In the genomic region with DNA sequence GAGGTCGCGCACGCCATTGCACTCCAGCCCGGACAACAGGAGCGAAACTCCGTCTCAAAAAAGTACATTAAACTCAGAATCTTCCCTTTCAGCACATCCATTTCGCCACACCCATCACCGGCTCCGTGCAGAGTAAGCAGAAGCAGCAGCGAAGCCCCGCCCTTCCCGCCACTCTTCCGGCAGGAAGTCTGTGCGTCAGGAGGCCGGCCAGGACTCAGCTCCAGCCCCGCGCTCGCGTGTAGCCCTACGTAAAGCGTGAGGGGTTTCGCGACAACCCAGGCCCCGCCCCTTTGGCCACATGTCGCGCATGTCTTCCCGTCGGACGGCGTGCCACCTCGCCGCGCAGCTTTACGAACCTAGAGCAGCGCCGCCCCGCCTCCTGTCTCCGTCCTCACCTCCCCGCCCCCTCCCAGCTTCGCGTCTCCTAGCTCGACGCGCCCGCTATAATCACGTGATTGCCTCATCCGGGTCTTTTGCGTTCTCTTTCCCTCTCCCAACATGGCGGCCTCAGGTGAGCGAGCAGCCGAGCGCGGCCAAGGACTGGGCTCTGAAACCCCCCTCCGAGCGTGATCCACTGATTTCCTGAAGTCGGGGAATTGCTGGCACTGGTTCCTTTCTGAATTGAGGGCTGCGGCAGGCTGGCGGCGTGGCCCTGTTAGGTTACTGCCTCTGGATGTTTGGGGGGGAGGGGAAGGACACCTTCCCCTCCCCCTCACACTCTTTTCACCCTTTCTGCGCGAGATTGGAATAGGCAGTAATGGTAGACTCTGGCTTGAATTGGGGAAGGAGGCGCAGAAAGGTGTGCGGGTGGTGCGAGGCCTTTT, we compare ENCODE assay signal across 1 cellular context.
A peak's percentile ranks its signal among the peaks of the same experiment; 100 is the strongest.
TF ChIP-seq lines count a peak whose summit lies in the region.

A gene with protein sequence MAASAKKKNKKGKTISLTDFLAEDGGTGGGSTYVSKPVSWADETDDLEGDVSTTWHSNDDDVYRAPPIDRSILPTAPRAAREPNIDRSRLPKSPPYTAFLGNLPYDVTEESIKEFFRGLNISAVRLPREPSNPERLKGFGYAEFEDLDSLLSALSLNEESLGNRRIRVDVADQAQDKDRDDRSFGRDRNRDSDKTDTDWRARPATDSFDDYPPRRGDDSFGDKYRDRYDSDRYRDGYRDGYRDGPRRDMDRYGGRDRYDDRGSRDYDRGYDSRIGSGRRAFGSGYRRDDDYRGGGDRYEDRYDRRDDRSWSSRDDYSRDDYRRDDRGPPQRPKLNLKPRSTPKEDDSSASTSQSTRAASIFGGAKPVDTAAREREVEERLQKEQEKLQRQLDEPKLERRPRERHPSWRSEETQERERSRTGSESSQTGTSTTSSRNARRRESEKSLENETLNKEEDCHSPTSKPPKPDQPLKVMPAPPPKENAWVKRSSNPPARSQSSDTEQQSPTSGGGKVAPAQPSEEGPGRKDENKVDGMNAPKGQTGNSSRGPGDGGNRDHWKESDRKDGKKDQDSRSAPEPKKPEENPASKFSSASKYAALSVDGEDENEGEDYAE (plus strand): TSS at position 471 of the 824 bp plus-strand sequence. CDS start 28 bp downstream, at position 499.

TF ChIP-seq in HepG2, 621 proteins besides CTCF, POLR2A, EP300 and RAD21 (continued from another document and continues in another):
- TF ChIP-seq, protein P1, sequence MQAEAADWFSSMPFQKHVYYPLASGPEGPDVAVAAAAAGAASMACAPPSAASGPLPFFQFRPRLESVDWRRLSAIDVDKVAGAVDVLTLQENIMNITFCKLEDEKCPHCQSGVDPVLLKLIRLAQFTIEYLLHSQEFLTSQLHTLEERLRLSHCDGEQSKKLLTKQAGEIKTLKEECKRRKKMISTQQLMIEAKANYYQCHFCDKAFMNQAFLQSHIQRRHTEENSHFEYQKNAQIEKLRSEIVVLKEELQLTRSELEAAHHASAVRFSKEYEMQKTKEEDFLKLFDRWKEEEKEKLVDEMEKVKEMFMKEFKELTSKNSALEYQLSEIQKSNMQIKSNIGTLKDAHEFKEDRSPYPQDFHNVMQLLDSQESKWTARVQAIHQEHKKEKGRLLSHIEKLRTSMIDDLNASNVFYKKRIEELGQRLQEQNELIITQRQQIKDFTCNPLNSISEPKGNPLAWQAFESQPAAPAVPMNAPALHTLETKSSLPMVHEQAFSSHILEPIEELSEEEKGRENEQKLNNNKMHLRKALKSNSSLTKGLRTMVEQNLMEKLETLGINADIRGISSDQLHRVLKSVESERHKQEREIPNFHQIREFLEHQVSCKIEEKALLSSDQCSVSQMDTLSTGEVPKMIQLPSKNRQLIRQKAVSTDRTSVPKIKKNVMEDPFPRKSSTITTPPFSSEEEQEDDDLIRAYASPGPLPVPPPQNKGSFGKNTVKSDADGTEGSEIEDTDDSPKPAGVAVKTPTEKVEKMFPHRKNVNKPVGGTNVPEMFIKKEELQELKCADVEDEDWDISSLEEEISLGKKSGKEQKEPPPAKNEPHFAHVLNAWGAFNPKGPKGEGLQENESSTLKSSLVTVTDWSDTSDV (CRISPR knock-in tag; IDR thresholded peaks at IDR 0.05): no peak
- TF ChIP-seq, protein P2, sequence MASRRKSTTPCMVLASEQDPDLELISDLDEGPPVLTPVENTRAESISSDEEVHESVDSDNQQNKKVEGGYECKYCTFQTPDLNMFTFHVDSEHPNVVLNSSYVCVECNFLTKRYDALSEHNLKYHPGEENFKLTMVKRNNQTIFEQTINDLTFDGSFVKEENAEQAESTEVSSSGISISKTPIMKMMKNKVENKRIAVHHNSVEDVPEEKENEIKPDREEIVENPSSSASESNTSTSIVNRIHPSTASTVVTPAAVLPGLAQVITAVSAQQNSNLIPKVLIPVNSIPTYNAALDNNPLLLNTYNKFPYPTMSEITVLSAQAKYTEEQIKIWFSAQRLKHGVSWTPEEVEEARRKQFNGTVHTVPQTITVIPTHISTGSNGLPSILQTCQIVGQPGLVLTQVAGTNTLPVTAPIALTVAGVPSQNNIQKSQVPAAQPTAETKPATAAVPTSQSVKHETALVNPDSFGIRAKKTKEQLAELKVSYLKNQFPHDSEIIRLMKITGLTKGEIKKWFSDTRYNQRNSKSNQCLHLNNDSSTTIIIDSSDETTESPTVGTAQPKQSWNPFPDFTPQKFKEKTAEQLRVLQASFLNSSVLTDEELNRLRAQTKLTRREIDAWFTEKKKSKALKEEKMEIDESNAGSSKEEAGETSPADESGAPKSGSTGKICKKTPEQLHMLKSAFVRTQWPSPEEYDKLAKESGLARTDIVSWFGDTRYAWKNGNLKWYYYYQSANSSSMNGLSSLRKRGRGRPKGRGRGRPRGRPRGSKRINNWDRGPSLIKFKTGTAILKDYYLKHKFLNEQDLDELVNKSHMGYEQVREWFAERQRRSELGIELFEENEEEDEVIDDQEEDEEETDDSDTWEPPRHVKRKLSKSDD (CRISPR knock-in tag; IDR thresholded peaks at IDR 0.05; ENCODE audit: low read depth): peak; percentile 91; the same call in 1 of the 2 replicates
- TF ChIP-seq, protein P3, sequence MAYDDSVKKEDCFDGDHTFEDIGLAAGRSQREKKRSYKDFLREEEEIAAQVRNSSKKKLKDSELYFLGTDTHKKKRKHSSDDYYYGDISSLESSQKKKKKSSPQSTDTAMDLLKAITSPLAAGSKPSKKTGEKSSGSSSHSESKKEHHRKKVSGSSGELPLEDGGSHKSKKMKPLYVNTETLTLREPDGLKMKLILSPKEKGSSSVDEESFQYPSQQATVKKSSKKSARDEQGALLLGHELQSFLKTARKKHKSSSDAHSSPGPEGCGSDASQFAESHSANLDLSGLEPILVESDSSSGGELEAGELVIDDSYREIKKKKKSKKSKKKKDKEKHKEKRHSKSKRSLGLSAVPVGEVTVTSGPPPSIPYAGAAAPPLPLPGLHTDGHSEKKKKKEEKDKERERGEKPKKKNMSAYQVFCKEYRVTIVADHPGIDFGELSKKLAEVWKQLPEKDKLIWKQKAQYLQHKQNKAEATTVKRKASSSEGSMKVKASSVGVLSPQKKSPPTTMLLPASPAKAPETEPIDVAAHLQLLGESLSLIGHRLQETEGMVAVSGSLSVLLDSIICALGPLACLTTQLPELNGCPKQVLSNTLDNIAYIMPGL (CRISPR knock-in tag; IDR thresholded peaks at IDR 0.05; ENCODE audit: borderline replicate concordance in 1 of 2, low read depth in 1 of 2): peak; percentile 39 to 69; a peak in 3 of 4 replicates
- peak; percentile 7; the same call in 1 of the 2 replicates for TF ChIP-seq ZNF441 (CRISPR knock-in tag; IDR thresholded peaks at IDR 0.05; ENCODE audit: borderline replicate concordance)
- 0 out of 2 replicates have a peak, but pooled peaks have one; percentile 65 for TF ChIP-seq ZNF577 (CRISPR knock-in tag; IDR thresholded peaks at IDR 0.05; ENCODE audit: borderline replicate concordance, low read depth)
- TF ChIP-seq KLF6 (CRISPR knock-in tag; IDR thresholded peaks at IDR 0.05): peak; percentile 60
- TF ChIP-seq NFATC3 (CRISPR knock-in tag; IDR thresholded peaks at IDR 0.05): no peak; the same call in 1 of the 2 replicates
- no peak for TF ChIP-seq ZNF562 (CRISPR knock-in tag; IDR thresholded peaks at IDR 0.05; ENCODE audit: borderline replicate concordance)
- TF ChIP-seq NFYC (CRISPR knock-in tag; IDR thresholded peaks at IDR 0.05): no peak; the same call in 1 of the 2 replicates
- 0 out of 2 replicates have a peak, but pooled peaks have one; percentile 39 for TF ChIP-seq ZZZ3 (CRISPR knock-in tag; IDR thresholded peaks at IDR 0.05; ENCODE audit: borderline replicate concordance)
- TF ChIP-seq ZNF766 (CRISPR knock-in tag; IDR thresholded peaks at IDR 0.05; ENCODE audit: borderline replicate concordance): peak; percentile 1; the same call in 1 of the 2 replicates
- TF ChIP-seq, protein P4, sequence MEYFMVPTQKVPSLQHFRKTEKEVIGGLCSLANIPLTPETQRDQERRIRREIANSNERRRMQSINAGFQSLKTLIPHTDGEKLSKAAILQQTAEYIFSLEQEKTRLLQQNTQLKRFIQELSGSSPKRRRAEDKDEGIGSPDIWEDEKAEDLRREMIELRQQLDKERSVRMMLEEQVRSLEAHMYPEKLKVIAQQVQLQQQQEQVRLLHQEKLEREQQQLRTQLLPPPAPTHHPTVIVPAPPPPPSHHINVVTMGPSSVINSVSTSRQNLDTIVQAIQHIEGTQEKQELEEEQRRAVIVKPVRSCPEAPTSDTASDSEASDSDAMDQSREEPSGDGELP (IDR thresholded peaks at IDR 0.05; ENCODE audit: borderline replicate concordance, low read depth): peak; percentile 26; the same call in 1 of the 2 replicates
- no peak for TF ChIP-seq DNMT1 (CRISPR knock-in tag; IDR thresholded peaks at IDR 0.05)
- 0 out of 2 replicates have a peak, but pooled peaks have one; percentile 71 for TF ChIP-seq ZNF367 (CRISPR knock-in tag; IDR thresholded peaks at IDR 0.05; ENCODE audit: borderline replicate concordance)
- no peak for TF ChIP-seq RBAK (CRISPR knock-in tag; IDR thresholded peaks at IDR 0.05)
- TF ChIP-seq SP2 (CRISPR knock-in tag; IDR thresholded peaks at IDR 0.05): peak; percentile 60
- TF ChIP-seq YY1 (IDR thresholded peaks at IDR 0.05; ENCODE audit: insufficient read depth, insufficient replicate concordance, low read depth, low read length): peak; percentile 96
- peak; percentile 96; the same call in 2 of the 3 replicates for TF ChIP-seq MXI1 (IDR thresholded peaks at IDR 0.05; ENCODE audit: borderline replicate concordance, low read depth, low read length)
- TF ChIP-seq, protein P5, sequence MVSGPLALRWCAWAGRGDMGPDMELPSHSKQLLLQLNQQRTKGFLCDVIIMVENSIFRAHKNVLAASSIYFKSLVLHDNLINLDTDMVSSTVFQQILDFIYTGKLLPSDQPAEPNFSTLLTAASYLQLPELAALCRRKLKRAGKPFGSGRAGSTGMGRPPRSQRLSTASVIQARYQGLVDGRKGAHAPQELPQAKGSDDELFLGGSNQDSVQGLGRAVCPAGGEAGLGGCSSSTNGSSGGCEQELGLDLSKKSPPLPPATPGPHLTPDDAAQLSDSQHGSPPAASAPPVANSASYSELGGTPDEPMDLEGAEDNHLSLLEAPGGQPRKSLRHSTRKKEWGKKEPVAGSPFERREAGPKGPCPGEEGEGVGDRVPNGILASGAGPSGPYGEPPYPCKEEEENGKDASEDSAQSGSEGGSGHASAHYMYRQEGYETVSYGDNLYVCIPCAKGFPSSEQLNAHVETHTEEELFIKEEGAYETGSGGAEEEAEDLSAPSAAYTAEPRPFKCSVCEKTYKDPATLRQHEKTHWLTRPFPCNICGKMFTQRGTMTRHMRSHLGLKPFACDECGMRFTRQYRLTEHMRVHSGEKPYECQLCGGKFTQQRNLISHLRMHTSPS (CRISPR knock-in tag; IDR thresholded peaks at IDR 0.05; ENCODE audit: low read depth): no peak
- 0 out of 2 replicates have a peak, but pooled peaks have one; percentile 66 for TF ChIP-seq CCDC6 (CRISPR knock-in tag; IDR thresholded peaks at IDR 0.05)
- TF ChIP-seq TOE1 (CRISPR knock-in tag; IDR thresholded peaks at IDR 0.05): 0 out of 2 replicates have a peak, but pooled peaks have one; percentile 27
- peak; percentile 73 for TF ChIP-seq KMT2B (CRISPR knock-in tag; IDR thresholded peaks at IDR 0.05)
- peak; percentile 100 for TF ChIP-seq PRPF4 (IDR thresholded peaks at IDR 0.05; ENCODE audit: low read depth, low read length, poor library complexity, severe bottlenecking)
- TF ChIP-seq, protein P6, sequence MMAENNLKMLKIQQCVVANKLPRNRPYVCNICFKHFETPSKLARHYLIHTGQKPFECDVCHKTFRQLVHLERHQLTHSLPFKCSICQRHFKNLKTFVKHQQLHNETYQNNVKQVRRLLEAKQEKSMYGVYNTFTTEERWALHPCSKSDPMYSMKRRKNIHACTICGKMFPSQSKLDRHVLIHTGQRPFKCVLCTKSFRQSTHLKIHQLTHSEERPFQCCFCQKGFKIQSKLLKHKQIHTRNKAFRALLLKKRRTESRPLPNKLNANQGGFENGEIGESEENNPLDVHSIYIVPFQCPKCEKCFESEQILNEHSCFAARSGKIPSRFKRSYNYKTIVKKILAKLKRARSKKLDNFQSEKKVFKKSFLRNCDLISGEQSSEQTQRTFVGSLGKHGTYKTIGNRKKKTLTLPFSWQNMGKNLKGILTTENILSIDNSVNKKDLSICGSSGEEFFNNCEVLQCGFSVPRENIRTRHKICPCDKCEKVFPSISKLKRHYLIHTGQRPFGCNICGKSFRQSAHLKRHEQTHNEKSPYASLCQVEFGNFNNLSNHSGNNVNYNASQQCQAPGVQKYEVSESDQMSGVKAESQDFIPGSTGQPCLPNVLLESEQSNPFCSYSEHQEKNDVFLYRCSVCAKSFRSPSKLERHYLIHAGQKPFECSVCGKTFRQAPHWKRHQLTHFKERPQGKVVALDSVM (CRISPR knock-in tag; IDR thresholded peaks at IDR 0.05): no peak
- TF ChIP-seq TARDBP (CRISPR knock-in tag; IDR thresholded peaks at IDR 0.05): peak; percentile 85
- TF ChIP-seq POGZ (CRISPR knock-in tag; IDR thresholded peaks at IDR 0.05): peak; percentile 49
- TF ChIP-seq, protein P7, sequence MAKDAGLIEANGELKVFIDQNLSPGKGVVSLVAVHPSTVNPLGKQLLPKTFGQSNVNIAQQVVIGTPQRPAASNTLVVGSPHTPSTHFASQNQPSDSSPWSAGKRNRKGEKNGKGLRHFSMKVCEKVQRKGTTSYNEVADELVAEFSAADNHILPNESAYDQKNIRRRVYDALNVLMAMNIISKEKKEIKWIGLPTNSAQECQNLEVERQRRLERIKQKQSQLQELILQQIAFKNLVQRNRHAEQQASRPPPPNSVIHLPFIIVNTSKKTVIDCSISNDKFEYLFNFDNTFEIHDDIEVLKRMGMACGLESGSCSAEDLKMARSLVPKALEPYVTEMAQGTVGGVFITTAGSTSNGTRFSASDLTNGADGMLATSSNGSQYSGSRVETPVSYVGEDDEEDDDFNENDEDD (CRISPR knock-in tag; IDR thresholded peaks at IDR 0.05; ENCODE audit: borderline replicate concordance): peak; percentile 93
- TF ChIP-seq ZNF432 (CRISPR knock-in tag; IDR thresholded peaks at IDR 0.05; ENCODE audit: borderline replicate concordance): no peak
- peak; percentile 95 for TF ChIP-seq ZFP82 (CRISPR knock-in tag; IDR thresholded peaks at IDR 0.05; ENCODE audit: borderline replicate concordance)
- TF ChIP-seq ZNF317 (CRISPR knock-in tag; IDR thresholded peaks at IDR 0.05): peak; percentile 57; the same call in 1 of the 2 replicates
- TF ChIP-seq KDM5A (IDR thresholded peaks at IDR 0.05; ENCODE audit: borderline replicate concordance, low read length): peak; percentile 93
- peak; percentile 67; the same call in 1 of the 2 replicates for TF ChIP-seq KDM5B (CRISPR knock-in tag; IDR thresholded peaks at IDR 0.05; ENCODE audit: borderline replicate concordance)
- no peak for TF ChIP-seq EHMT2 (IDR thresholded peaks at IDR 0.05; ENCODE audit: borderline replicate concordance, low read depth, low read length)
- TF ChIP-seq MIER2 (CRISPR knock-in tag; IDR thresholded peaks at IDR 0.05): no peak
- TF ChIP-seq, protein P8, sequence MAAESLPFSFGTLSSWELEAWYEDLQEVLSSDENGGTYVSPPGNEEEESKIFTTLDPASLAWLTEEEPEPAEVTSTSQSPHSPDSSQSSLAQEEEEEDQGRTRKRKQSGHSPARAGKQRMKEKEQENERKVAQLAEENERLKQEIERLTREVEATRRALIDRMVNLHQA (CRISPR knock-in tag; IDR thresholded peaks at IDR 0.05): no peak
- TF ChIP-seq ZNF670 (CRISPR knock-in tag; IDR thresholded peaks at IDR 0.05; ENCODE audit: borderline replicate concordance): peak; percentile 82; the same call in 1 of the 2 replicates
- TF ChIP-seq HOXA5 (CRISPR knock-in tag; IDR thresholded peaks at IDR 0.05): no peak
- TF ChIP-seq ZNF644 (CRISPR knock-in tag; IDR thresholded peaks at IDR 0.05; ENCODE audit: low read depth): no peak
- no peak for TF ChIP-seq HDAC6 (IDR thresholded peaks at IDR 0.05; ENCODE audit: low read depth, low read length)
- no peak for TF ChIP-seq ZNF891 (CRISPR knock-in tag; IDR thresholded peaks at IDR 0.05)
- TF ChIP-seq BCL6 (CRISPR knock-in tag; IDR thresholded peaks at IDR 0.05): peak; percentile 17; the same call in 1 of the 2 replicates
- peak in 1 of 2 experiments; percentile 68; a peak in 2 of 4 replicates for TF ChIP-seq KLF16 (CRISPR knock-in tag; IDR thresholded peaks at IDR 0.05)
- TF ChIP-seq MAFF (IDR thresholded peaks at IDR 0.05; ENCODE audit: low read depth, low read length): peak; percentile 63; the same call in 1 of the 2 replicates
